ENCODE assay signal across 23 cellular contexts in genomic region chr18:49018553-49018943, GRCh38.
DNase-seq lines count a peak whose midpoint lies in the region; FAIRE-seq and TF ChIP-seq lines count a peak whose summit lies in the region.
"Had no signal": no experiment of that assay in that cellular context is flagged by ENCODE, and none has a peak within 500 bp of the region (broad histone marks: within the 10 kb centered on the region; RNA-seq: fewer than 3 reads in every experiment).

No MANE protein-coding gene starts in this region.

- intact Hi-C loops in vagina (cut with DNase I) = no loop called here

- no peak overlapping the region for H2AFZ ChIP-seq in neural progenitor cell (replicated peaks)

- peak; percentile 13 for FAIRE-seq in bronchial epithelial cell (lab: Jason Lieb, UNC)
- FAIRE-seq: GM12891 had no signal

- H3K27me3 ChIP-seq in bronchial epithelial cell (ENCODE audit: control insufficient read depth, insufficient read depth, low read length) (no peaks in the 10 kb centered on the region), neural progenitor cell (no peaks in the 10 kb centered on the region), vagina (no peaks in the 10 kb centered on the region)
- H3K27me3 ChIP-seq: esophagus muscularis mucosa, upper lobe of right lung had no signal

- H3K4me3 ChIP-seq in bronchial epithelial cell (ENCODE audit: low read depth, low read length) = no peak overlapping the region
- no peak overlapping the region for H3K4me3 ChIP-seq in neural progenitor cell
- H3K4me3 ChIP-seq in vagina = no peak overlapping the region
- H3K4me3 ChIP-seq: esophagus muscularis mucosa, upper lobe of right lung had no signal

- peak overlapping the region; percentile 66 for H3K27ac Mint-ChIP-seq in neural progenitor cell
- H3K27ac Mint-ChIP-seq: activated CD8-positive, alpha-beta T cell treated with anti-CD3 and anti-CD28 coated beads for 36 hours; endodermal cell had no signal

- H3K36me3 ChIP-seq in bronchial epithelial cell (ENCODE audit: control insufficient read depth, insufficient read depth, low read length) (no peaks in the 10 kb centered on the region), neural progenitor cell (no peaks in the 10 kb centered on the region), vagina (no peaks in the 10 kb centered on the region)
- H3K36me3 ChIP-seq: esophagus muscularis mucosa, upper lobe of right lung had no signal

- no peaks in the 10 kb centered on the region for H3K9me3 ChIP-seq in neural progenitor cell (ENCODE audit: low read depth)
- no peaks in the 10 kb centered on the region for H3K9me3 ChIP-seq in vagina
- H3K9me3 ChIP-seq: esophagus muscularis mucosa, upper lobe of right lung had no signal

- peak; percentile 31 for DNase-seq in activated effector memory CD4-positive, alpha-beta T cell treated with anti-CD3 and anti-CD28 coated beads, Interleukin-2, amount 50 U/mL, for 16 hours
- DNase-seq in activated effector memory CD4-positive, alpha-beta T cell treated with Interleukin-2 at 50 U/mL for 16 hours = no peak
- no peak for DNase-seq in bronchial epithelial cell (ENCODE audit: low read depth)
- DNase-seq in neural progenitor cell (ENCODE audit: low spot score) = no peak
- DNase-seq in vagina (ENCODE audit: extremely low spot score in 2 of 2) = peak; percentile 84 to 91
- DNase-seq in activated CD8-positive, alpha-beta memory T cell treated with anti-CD3 and anti-CD28 coated beads, Interleukin-2, amount 50 U/mL, for 4 hours = no peak
- DNase-seq in COLO829 (ENCODE audit: low spot score) = no peak
- DNase-seq in NCI-H1048 (lab: John Stamatoyannopoulos, UW) = no peak
- DNase-seq: activated CD8-positive, alpha-beta T cell treated with anti-CD3 and anti-CD28 coated beads for 36 hours; activated T-cell treated with anti-CD3 and anti-CD28 coated beads for 4 hours; Calu3; cortex of kidney; foreskin melanocyte; Kasumi-1; NCI-H1930; NCI-H226; NCI-H774; T1000 had no signal

- TF ChIP-seq CTCF in bronchial epithelial cell (IDR thresholded peaks at IDR 0.05; ENCODE audit: insufficient read depth, low read length, severe bottlenecking) (no peak), neural progenitor cell (IDR thresholded peaks at IDR 0.05) (no peak), vagina (IDR thresholded peaks at IDR 0.05) (no peak)

- H3K27ac ChIP-seq in neural progenitor cell = no peak overlapping the region
- H3K27ac ChIP-seq in vagina = no peak overlapping the region
- H3K27ac ChIP-seq: esophagus muscularis mucosa, upper lobe of right lung had no signal

- H3K27me3 Mint-ChIP-seq in neural progenitor cell (ENCODE audit: insufficient read depth, low read depth) = peaks cover 14% of the 10 kb centered on the region
- H3K27me3 Mint-ChIP-seq: activated CD8-positive, alpha-beta T cell treated with anti-CD3 and anti-CD28 coated beads for 36 hours had no signal

- no peak overlapping the region for H3K4me2 ChIP-seq in neural progenitor cell

- H3F3A ChIP-seq in neural progenitor cell (ENCODE audit: low read depth) = no peaks in the 10 kb centered on the region

- H3K36me3 Mint-ChIP-seq in neural progenitor cell = no peaks in the 10 kb centered on the region

- H3K4me1 ChIP-seq in neural progenitor cell (peaks cover 5% of the 10 kb centered on the region), vagina (peaks cover 24% of the 10 kb centered on the region)
- H3K4me1 ChIP-seq: upper lobe of right lung had no signal

- TF ChIP-seq POLR2A in vagina (IDR thresholded peaks at IDR 0.05) = no peak

- H3K79me2 ChIP-seq in neural progenitor cell (ENCODE audit: low read depth) = no peaks in the 10 kb centered on the region

- no peaks in the 10 kb centered on the region for H4K20me1 ChIP-seq in neural progenitor cell (ENCODE audit: low read depth)

- H3K4me1 Mint-ChIP-seq in neural progenitor cell = peaks cover 15% of the 10 kb centered on the region

- no peak overlapping the region for H3K4me3 Mint-ChIP-seq in neural progenitor cell
- H3K4me3 Mint-ChIP-seq: activated CD8-positive, alpha-beta T cell treated with anti-CD3 and anti-CD28 coated beads for 36 hours; endodermal cell; nephron had no signal

- H3K9me3 Mint-ChIP-seq in neural progenitor cell = no peaks in the 10 kb centered on the region
- H3K9me3 Mint-ChIP-seq: activated CD8-positive, alpha-beta T cell treated with anti-CD3 and anti-CD28 coated beads for 36 hours; endodermal cell; nephron had no signal

- H3K9ac ChIP-seq in neural progenitor cell = no peak overlapping the region

Comparison
In these comparisons a context has a peak if more than half of its experiments do, and no peak if none do; other contexts are left out.
1. DNase-seq: peak in activated effector memory CD4-positive, alpha-beta T cell treated with anti-CD3 and anti-CD28 coated beads, Interleukin-2, amount 50 U/mL, for 16 hours (single experiment) and vagina (2 of 2); none in activated effector memory CD4-positive, alpha-beta T cell treated with Interleukin-2 at 50 U/mL for 16 hours (single experiment), bronchial epithelial cell (single experiment), neural progenitor cell (single experiment), activated CD8-positive, alpha-beta memory T cell treated with anti-CD3 and anti-CD28 coated beads, Interleukin-2, amount 50 U/mL, for 4 hours (single experiment), COLO829 (single experiment) and NCI-H1048 (single experiment).